Comparison of ENCODE assay signal across 8 cellular contexts in the genomic region with DNA sequence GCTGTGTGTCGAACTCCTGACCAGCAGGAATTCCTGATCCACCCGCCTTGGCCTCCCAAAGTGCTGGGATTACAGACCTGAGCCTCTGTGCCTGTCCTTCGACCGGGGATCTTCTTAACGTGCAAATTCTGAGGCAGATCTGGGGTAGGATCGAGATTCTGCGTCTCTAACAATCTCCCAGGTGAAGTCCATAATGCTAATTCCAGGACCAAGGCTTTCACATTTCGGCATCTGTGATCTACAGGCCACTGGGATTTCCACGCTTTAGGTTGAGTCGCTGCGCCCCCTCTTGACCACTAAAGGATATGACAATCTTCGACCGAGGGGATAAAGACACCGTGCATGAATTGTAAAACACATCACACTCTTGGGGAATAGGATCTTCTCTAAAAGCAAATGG. TPM values are rescaled to one million over a fixed set of nuclear protein-coding genes. Genes with fewer than 3 reads are reported as not detected.
DNase-seq lines count a peak whose midpoint lies in the region; ATAC-seq and TF ChIP-seq lines count a peak whose summit lies in the region.

No MANE protein-coding gene starts in this region.

- H4K20me1 ChIP-seq in osteoblast (ENCODE audit: insufficient read depth, low read length) = no peaks in the 10 kb centered on the region

- no peaks in the 10 kb centered on the region for H3K9me3 ChIP-seq in osteoblast (ENCODE audit: low read depth, low read length)

- ATAC-seq in GM19328 (IDR thresholded peaks at IDR 0.05; ENCODE audit: unreplicated experiment) = no peak
- no peak for ATAC-seq in HG03565 (IDR thresholded peaks at IDR 0.05; ENCODE audit: unreplicated experiment)

- no peaks in the 10 kb centered on the region for H3K36me3 ChIP-seq in osteoblast (ENCODE audit: insufficient read depth, low read length)

- H3K27ac Mint-ChIP-seq in activated naive CD4-positive, alpha-beta T cell treated with anti-CD3 and anti-CD28 coated beads, Interleukin-2, amount 10 ng/mL, durations not matched to agents 7 days and 5 days = no peak overlapping the region

- no peak for TF ChIP-seq POLR2A in NB4 (IDR thresholded peaks at IDR 0.05; ENCODE audit: extremely low read depth, insufficient read length)

- H3K27ac ChIP-seq in osteoblast (ENCODE audit: low read depth, low read length) = no peak overlapping the region

- H3K4me3 ChIP-seq in NB4 (ENCODE audit: low read depth, low read length) (no peak overlapping the region), osteoblast (ENCODE audit: insufficient read depth, low read length) (no peak overlapping the region)

- peak overlapping the region; percentile 63 for H3K4me2 ChIP-seq in osteoblast (ENCODE audit: insufficient read depth, low read length)

- H3K36me3 Mint-ChIP-seq in activated naive CD4-positive, alpha-beta T cell treated with anti-CD3 and anti-CD28 coated beads, Interleukin-2, amount 10 ng/mL, durations not matched to agents 7 days and 5 days = no peaks in the 10 kb centered on the region

- H3K4me1 Mint-ChIP-seq in activated naive CD4-positive, alpha-beta T cell treated with anti-CD3 and anti-CD28 coated beads, Interleukin-2, amount 10 ng/mL, durations not matched to agents 7 days and 5 days = peaks cover 30% of the 10 kb centered on the region

- H3K4me3 Mint-ChIP-seq in activated naive CD4-positive, alpha-beta T cell treated with anti-CD3 and anti-CD28 coated beads, Interleukin-2, amount 10 ng/mL, durations not matched to agents 7 days and 5 days = no peak overlapping the region

- no peaks in the 10 kb centered on the region for H3K79me2 ChIP-seq in osteoblast (ENCODE audit: insufficient read depth, low read length)

- no peaks in the 10 kb centered on the region for H3K9me3 Mint-ChIP-seq in activated naive CD4-positive, alpha-beta T cell treated with anti-CD3 and anti-CD28 coated beads, Interleukin-2, amount 10 ng/mL, durations not matched to agents 7 days and 5 days

- TF ChIP-seq CTCF in NB4 (IDR thresholded peaks at IDR 0.05; ENCODE audit: low read depth, low read length) (peak; percentile 60), osteoblast (IDR thresholded peaks at IDR 0.05; ENCODE audit: extremely low read depth, low read depth, low read length) (peak; percentile 78)

- H3K4me1 ChIP-seq in osteoblast (ENCODE audit: insufficient read depth, low read length) = no peaks in the 10 kb centered on the region

- peaks cover 8% of the 10 kb centered on the region for H3K27me3 Mint-ChIP-seq in activated naive CD4-positive, alpha-beta T cell treated with anti-CD3 and anti-CD28 coated beads, Interleukin-2, amount 10 ng/mL, durations not matched to agents 7 days and 5 days

- CTCF ChIA-PET in activated naive CD4-positive, alpha-beta T cell treated with anti-CD3 and anti-CD28 coated beads, Interleukin-2, amount 10 ng/mL, durations not matched to agents 7 days and 5 days (lab: Charles Lee) = interaction anchor here (0.7 to 7.9 kb wide), 13 partner anchors 151 to 443 kb away, joined by 3 to 81 read pairs (median 8); no protein-coding TSS in a partner anchor

- H2AFZ ChIP-seq in osteoblast (ENCODE audit: low read length) = peak overlapping the region; percentile 72

- DNase-seq in GM03348 (ENCODE audit: low spot score) (peak; percentile 78), NB4 (ENCODE audit: low read depth) (peak; percentile 82), SHP77 (lab: John Stamatoyannopoulos, UW) (peak; percentile 62 to 69), germinal center (ENCODE audit: low spot score) (peak; percentile 73), osteoblast (ENCODE audit: insufficient read length, low spot score, missing footprints) (peak; percentile 76)
- DNase-seq in activated naive CD4-positive, alpha-beta T cell treated with anti-CD3 and anti-CD28 coated beads, Interleukin-2, amount 10 ng/mL, durations not matched to agents 7 days and 5 days = peak; percentile 72

- H3K27me3 ChIP-seq in osteoblast (ENCODE audit: insufficient read depth, low read length) = no peaks in the 10 kb centered on the region

RNA-seq across cellular contexts. Expression of a gene that starts 24.8 kb away (rescaled TPM):
- total RNA-seq in osteoblast = 42.3 and 63.6 TPM in 2 replicates
